In the genomic region with DNA sequence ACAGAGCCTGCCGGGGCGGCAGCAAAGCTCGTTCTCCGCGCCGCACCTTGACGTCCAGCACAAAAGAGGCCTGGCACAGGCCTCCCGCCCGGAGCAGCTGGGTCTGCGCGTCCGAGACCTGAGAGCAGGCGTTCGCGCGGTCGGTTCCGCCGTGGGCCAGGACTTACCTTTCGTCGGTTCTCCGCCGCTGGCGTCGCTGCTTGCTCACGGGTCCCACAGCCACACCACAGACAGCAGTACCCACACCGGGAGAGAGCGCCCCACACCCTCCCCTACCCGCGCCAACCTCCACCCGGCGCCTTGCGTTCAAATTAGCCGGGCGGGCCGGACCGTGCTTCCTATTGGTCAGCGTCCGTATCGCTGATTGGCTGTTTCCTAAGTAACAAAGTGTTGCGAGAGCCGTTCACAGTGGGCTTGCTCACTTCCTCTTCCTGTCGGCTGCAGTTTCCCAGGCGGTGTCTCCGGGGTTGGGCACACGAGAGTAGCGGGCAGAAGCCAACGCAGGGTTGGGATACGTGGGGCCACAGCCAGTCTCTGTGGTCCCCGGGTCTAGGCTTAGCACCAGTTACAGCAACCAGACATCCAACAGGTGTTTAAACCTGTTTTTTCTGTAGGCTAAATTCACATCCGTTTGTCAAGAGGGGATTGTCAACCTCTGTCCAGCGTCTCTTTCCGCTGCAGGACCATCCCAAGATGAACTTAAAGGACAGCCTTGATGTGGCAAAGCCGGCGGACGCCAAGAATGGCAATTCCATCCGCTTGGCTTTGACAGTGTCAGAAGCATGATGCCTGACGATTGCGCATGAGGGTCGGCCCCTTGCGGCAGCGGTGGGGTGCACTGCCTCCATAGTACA, we compare ENCODE assay signal across 1 cellular context.
TF ChIP-seq lines count a peak whose summit lies in the region.

Gene KIF18B, minus strand, starts transcription at position 313 of the 854 bp plus-strand sequence. CDS start 11,429 bp downstream, outside the sequence.

TF ChIP-seq in K562, 482 proteins besides CTCF, POLR2A, EP300 and RAD21 (continued from another document and continues in another):
- TF ChIP-seq ID3 (CRISPR knock-in tag; IDR thresholded peaks at IDR 0.05) (no peak), ID3 (tag; IDR thresholded peaks at IDR 0.05) (peak; percentile 32; the same call in 1 of the 2 replicates), FOXJ2 (tag; IDR thresholded peaks at IDR 0.05) (no peak), CHD4 (IDR thresholded peaks at IDR 0.05; ENCODE audit: insufficient read depth, insufficient replicate concordance, low read depth, low read length, poor library complexity, severe bottlenecking) (no peak), SIN3B (IDR thresholded peaks at IDR 0.05; ENCODE audit: low read depth) (peak; percentile 30; the same call in 1 of the 2 replicates), SUPT5H (IDR thresholded peaks at IDR 0.05) (peak; percentile 96), ELK1 (CRISPR knock-in tag; IDR thresholded peaks at IDR 0.05) (no peak), IRF2 (CRISPR knock-in tag; IDR thresholded peaks at IDR 0.05) (no peak; the same call in 1 of the 2 replicates), GTF2F1 (IDR thresholded peaks at IDR 0.05; ENCODE audit: low read depth, low read length) (no peak; the same call in 1 of the 2 replicates), FOXK1 (CRISPR knock-in tag; IDR thresholded peaks at IDR 0.05; ENCODE audit: borderline replicate concordance) (no peak), MTA1 (IDR thresholded peaks at IDR 0.05; ENCODE audit: borderline replicate concordance) (no peak), CC2D1A (IDR thresholded peaks at IDR 0.05) (peak; percentile 64), ZSCAN32 (CRISPR knock-in tag; IDR thresholded peaks at IDR 0.05) (no peak), DMBX1 (CRISPR knock-in tag; IDR thresholded peaks at IDR 0.05; ENCODE audit: borderline replicate concordance) (0 out of 2 replicates have a peak, but pooled peaks have one; percentile 47), SMARCE1 (IDR thresholded peaks at IDR 0.05) (no peak), PHF21A (IDR thresholded peaks at IDR 0.05; ENCODE audit: borderline replicate concordance, low read depth) (no peak), KLF1 (tag; IDR thresholded peaks at IDR 0.05) (no peak), U2AF2 (optimal IDR thresholded peaks at IDR 0.05; ENCODE audit: low read depth, low read length) (no peak), HOXB6 (CRISPR knock-in tag; IDR thresholded peaks at IDR 0.05; ENCODE audit: borderline replicate concordance) (no peak), CBX2 (IDR thresholded peaks at IDR 0.05; ENCODE audit: insufficient read depth, low read length, poor library complexity, severe bottlenecking) (no peak), SNAPC5 (CRISPR knock-in tag; IDR thresholded peaks at IDR 0.05) (no peak), PREB (CRISPR knock-in tag; IDR thresholded peaks at IDR 0.05) (no peak), ZNF609 (CRISPR knock-in tag; IDR thresholded peaks at IDR 0.05; ENCODE audit: borderline replicate concordance) (0 out of 2 replicates have a peak, but pooled peaks have one; percentile 43), NBN (IDR thresholded peaks at IDR 0.05; ENCODE audit: low read depth) (no peak), MBD2 (IDR thresholded peaks at IDR 0.05; ENCODE audit: borderline replicate concordance, low read depth) (peak; percentile 57; the same call in 1 of the 2 replicates), ZNF175 (CRISPR knock-in tag; IDR thresholded peaks at IDR 0.05; ENCODE audit: low read depth) (peak; percentile 62; the same call in 1 of the 2 replicates), ZNF592 (IDR thresholded peaks at IDR 0.05) (peak; percentile 73), CCNT2 (IDR thresholded peaks at IDR 0.05; ENCODE audit: borderline replicate concordance, extremely low read depth, insufficient read length, low read depth, low read length) (peak; percentile 39), ELF4 (CRISPR knock-in tag; IDR thresholded peaks at IDR 0.05) (peak; percentile 88), MAFK (IDR thresholded peaks at IDR 0.05; ENCODE audit: low read length) (0 out of 2 replicates have a peak, but pooled peaks have one; percentile 18), HNRNPH1 (optimal IDR thresholded peaks at IDR 0.05; ENCODE audit: low read depth, low read length) (no peak)
- TF ChIP-seq, protein P1, sequence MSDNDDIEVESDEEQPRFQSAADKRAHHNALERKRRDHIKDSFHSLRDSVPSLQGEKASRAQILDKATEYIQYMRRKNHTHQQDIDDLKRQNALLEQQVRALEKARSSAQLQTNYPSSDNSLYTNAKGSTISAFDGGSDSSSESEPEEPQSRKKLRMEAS (CRISPR knock-in tag; IDR thresholded peaks at IDR 0.05): peak; percentile 47
- TF ChIP-seq, protein P2, sequence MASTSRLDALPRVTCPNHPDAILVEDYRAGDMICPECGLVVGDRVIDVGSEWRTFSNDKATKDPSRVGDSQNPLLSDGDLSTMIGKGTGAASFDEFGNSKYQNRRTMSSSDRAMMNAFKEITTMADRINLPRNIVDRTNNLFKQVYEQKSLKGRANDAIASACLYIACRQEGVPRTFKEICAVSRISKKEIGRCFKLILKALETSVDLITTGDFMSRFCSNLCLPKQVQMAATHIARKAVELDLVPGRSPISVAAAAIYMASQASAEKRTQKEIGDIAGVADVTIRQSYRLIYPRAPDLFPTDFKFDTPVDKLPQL (IDR thresholded peaks at IDR 0.05; ENCODE audit: extremely low read depth, insufficient read length): no peak
- TF ChIP-seq, protein P3, sequence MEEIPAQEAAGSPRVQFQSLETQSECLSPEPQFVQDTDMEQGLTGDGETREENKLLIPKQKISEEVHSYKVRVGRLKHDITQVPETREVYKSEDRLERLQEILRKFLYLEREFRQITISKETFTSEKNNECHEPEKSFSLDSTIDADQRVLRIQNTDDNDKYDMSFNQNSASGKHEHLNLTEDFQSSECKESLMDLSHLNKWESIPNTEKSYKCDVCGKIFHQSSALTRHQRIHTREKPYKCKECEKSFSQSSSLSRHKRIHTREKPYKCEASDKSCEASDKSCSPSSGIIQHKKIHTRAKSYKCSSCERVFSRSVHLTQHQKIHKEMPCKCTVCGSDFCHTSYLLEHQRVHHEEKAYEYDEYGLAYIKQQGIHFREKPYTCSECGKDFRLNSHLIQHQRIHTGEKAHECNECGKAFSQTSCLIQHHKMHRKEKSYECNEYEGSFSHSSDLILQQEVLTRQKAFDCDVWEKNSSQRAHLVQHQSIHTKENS (CRISPR knock-in tag; IDR thresholded peaks at IDR 0.05): no peak
- TF ChIP-seq, protein P4, sequence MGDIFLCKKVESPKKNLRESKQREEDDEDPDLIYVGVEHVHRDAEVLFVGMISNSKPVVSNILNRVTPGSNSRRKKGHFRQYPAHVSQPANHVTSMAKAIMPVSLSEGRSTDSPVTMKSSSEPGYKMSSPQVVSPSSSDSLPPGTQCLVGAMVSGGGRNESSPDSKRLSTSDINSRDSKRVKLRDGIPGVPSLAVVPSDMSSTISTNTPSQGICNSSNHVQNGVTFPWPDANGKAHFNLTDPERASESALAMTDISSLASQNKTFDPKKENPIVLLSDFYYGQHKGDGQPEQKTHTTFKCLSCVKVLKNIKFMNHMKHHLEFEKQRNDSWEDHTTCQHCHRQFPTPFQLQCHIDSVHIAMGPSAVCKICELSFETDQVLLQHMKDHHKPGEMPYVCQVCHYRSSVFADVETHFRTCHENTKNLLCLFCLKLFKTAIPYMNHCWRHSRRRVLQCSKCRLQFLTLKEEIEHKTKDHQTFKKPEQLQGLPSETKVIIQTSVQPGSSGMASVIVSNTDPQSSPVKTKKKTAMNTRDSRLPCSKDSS (IDR thresholded peaks at IDR 0.05; ENCODE audit: low read depth, partially characterized antibody): no peak
- TF ChIP-seq, protein P5, sequence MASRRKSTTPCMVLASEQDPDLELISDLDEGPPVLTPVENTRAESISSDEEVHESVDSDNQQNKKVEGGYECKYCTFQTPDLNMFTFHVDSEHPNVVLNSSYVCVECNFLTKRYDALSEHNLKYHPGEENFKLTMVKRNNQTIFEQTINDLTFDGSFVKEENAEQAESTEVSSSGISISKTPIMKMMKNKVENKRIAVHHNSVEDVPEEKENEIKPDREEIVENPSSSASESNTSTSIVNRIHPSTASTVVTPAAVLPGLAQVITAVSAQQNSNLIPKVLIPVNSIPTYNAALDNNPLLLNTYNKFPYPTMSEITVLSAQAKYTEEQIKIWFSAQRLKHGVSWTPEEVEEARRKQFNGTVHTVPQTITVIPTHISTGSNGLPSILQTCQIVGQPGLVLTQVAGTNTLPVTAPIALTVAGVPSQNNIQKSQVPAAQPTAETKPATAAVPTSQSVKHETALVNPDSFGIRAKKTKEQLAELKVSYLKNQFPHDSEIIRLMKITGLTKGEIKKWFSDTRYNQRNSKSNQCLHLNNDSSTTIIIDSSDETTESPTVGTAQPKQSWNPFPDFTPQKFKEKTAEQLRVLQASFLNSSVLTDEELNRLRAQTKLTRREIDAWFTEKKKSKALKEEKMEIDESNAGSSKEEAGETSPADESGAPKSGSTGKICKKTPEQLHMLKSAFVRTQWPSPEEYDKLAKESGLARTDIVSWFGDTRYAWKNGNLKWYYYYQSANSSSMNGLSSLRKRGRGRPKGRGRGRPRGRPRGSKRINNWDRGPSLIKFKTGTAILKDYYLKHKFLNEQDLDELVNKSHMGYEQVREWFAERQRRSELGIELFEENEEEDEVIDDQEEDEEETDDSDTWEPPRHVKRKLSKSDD (conservative IDR thresholded peaks at IDR 0.05; ENCODE audit: low read length): no peak
